13 cellular contexts compared by ENCODE assay signal in genomic region chr1:71365451-71365850, GRCh38.
DNase-seq lines count a peak whose midpoint lies in the region; ATAC-seq, FAIRE-seq and TF ChIP-seq lines count a peak whose summit lies in the region.
"Had no signal": no experiment of that assay in that cellular context is flagged by ENCODE, and none has a peak within 500 bp of the region (broad histone marks: within the 10 kb centered on the region; RNA-seq: fewer than 3 reads in every experiment).

No MANE protein-coding gene starts in this region.

- peak overlapping the region; percentile 15 for H3K27ac ChIP-seq in endothelial cell of umbilical vein (ENCODE audit: insufficient read depth, low read depth, low read length)
- H3K27ac ChIP-seq: KMS-11 had no signal

- peak; percentile 42 for DNase-seq in ELR (ENCODE audit: low read depth)
- peak; percentile 61 for DNase-seq in NCI-H146 (lab: John Stamatoyannopoulos, UW)
- no peak for DNase-seq in endothelial cell of umbilical vein (ENCODE audit: low read depth, low spot score)
- no peak for DNase-seq in retinal pigment epithelial cell (ENCODE audit: low read depth)
- no peak for DNase-seq in NCI-H524 treated with DMSO at 0.1 percent for 48 hours (lab: John Stamatoyannopoulos, UW)
- no peak for DNase-seq in NCI-H2171 treated with DMSO at 0.1 percent for 48 hours (lab: John Stamatoyannopoulos, UW)
- no peak for DNase-seq in activated gamma-delta T cell treated with Interleukin-2 at 50 U/mL for 16 hours
- DNase-seq: activated CD4-positive, CD25-positive, alpha-beta regulatory T cell treated with anti-CD3 and anti-CD28 coated beads, Interleukin-2, amount 50 U/mL, for 72 hours; activated T-cell treated with anti-CD3 and anti-CD28 coated beads, Interleukin-2, amount 50 U/mL, for 4 hours; amniotic stem cell; naive thymus-derived CD4-positive, alpha-beta T cell had no signal

- H3K9me1 ChIP-seq in endothelial cell of umbilical vein (replicated peaks; ENCODE audit: control insufficient read depth, extremely low read depth, insufficient read depth, low read length) = no peaks in the 10 kb centered on the region

- H3K4me3 ChIP-seq in endothelial cell of umbilical vein (replicated peaks in 1 of 3; ENCODE audit: insufficient read depth in 1 of 3, low read depth in 1 of 3, low read length in 3 of 3) (peak overlapping the region in 1 of 3 experiments; percentile 16), retinal pigment epithelial cell (ENCODE audit: low read length) (peak overlapping the region; percentile 12)

- no peak for FAIRE-seq in endothelial cell of umbilical vein (lab: Jason Lieb, UNC)

- no peak overlapping the region for H2AFZ ChIP-seq in endothelial cell of umbilical vein (ENCODE audit: low read depth, low read length)

- H3K9me3 ChIP-seq in endothelial cell of umbilical vein (replicated peaks; ENCODE audit: control insufficient read depth, insufficient read depth, low read length) = no peaks in the 10 kb centered on the region

- POLR2A ChIA-PET in endothelial cell of umbilical vein (lab: Charles Lee) = no interaction called here

- CTCF ChIA-PET in endothelial cell of umbilical vein (lab: Charles Lee) = no interaction called here

- no peaks in the 10 kb centered on the region for H3K79me2 ChIP-seq in endothelial cell of umbilical vein (ENCODE audit: control insufficient read depth, insufficient read depth, low read length)

- no peaks in the 10 kb centered on the region for H3K27me3 ChIP-seq in endothelial cell of umbilical vein (ENCODE audit: control insufficient read depth in 2 of 2, insufficient read depth in 2 of 2, low read length in 2 of 2)

- H3K9ac ChIP-seq in endothelial cell of umbilical vein (replicated peaks; ENCODE audit: extremely low read depth, insufficient read depth, low read length) = no peak overlapping the region
- H3K9ac ChIP-seq: KMS-11 had no signal

- no peaks in the 10 kb centered on the region for H3K36me3 ChIP-seq in endothelial cell of umbilical vein (ENCODE audit: control insufficient read depth in 2 of 2, extremely low read depth in 1 of 2, insufficient read depth in 2 of 2, low read length in 2 of 2)

- TF ChIP-seq CTCF in endothelial cell of umbilical vein (IDR thresholded peaks at IDR 0.05; ENCODE audit: extremely low read depth in 1 of 2, insufficient read depth in 1 of 2, low read depth in 1 of 2, low read length in 2 of 2) (no peak), retinal pigment epithelial cell (conservative IDR thresholded peaks at IDR 0.05; ENCODE audit: low read depth, low read length) (no peak)

- peak overlapping the region; percentile 47 for H3K4me2 ChIP-seq in endothelial cell of umbilical vein (ENCODE audit: insufficient read depth, low read length)
- H3K4me2 ChIP-seq: KMS-11 had no signal

- no peaks in the 10 kb centered on the region for H4K20me1 ChIP-seq in endothelial cell of umbilical vein (replicated peaks; ENCODE audit: control insufficient read depth, extremely low read depth, insufficient read depth, low read length)

- TF ChIP-seq POLR2A in endothelial cell of umbilical vein (IDR thresholded peaks at IDR 0.05; ENCODE audit: low read depth, low read length) = no peak

- H3K4me1 ChIP-seq in endothelial cell of umbilical vein (ENCODE audit: control insufficient read depth, extremely low read depth, insufficient read depth, low read length) = no peaks in the 10 kb centered on the region

- no peak for ATAC-seq in HG03175 (IDR thresholded peaks at IDR 0.05; ENCODE audit: unreplicated experiment)
- ATAC-seq: activated T-cell treated with anti-CD3 and anti-CD28 coated beads, Interleukin-2, amount 50 U/mL, for 4 hours; naive thymus-derived CD4-positive, alpha-beta T cell had no signal

- no TSS peak for BruUV-seq in endothelial cell of umbilical vein (replicated peaks; lab: Mats Ljungman, UMichigan)

- dilution Hi-C loops in endothelial cell of umbilical vein (cut with MboI; ENCODE audit: extremely low pct_ligation_motif_present, low sequenced_read_pairs) = no loop called here

- intact Hi-C loops in endothelial cell of umbilical vein (cut with micrococcal nuclease) = loop anchor here (5.0 kb wide), 1 partner anchor 63 kb away; no protein-coding TSS in a partner anchor

TF ChIP-seq in endothelial cell of umbilical vein, 7 proteins besides CTCF, POLR2A, EP300 and RAD21:
- TF ChIP-seq JUN (IDR thresholded peaks at IDR 0.05; ENCODE audit: borderline replicate concordance, insufficient read depth, insufficient read length, low read depth) = no peak
- TF ChIP-seq, protein P1, sequence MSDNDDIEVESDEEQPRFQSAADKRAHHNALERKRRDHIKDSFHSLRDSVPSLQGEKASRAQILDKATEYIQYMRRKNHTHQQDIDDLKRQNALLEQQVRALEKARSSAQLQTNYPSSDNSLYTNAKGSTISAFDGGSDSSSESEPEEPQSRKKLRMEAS (IDR thresholded peaks at IDR 0.05; ENCODE audit: insufficient read depth, insufficient read length) = no peak
- TF ChIP-seq POLR2AphosphoS5 (IDR thresholded peaks at IDR 0.05; ENCODE audit: insufficient read depth, low read depth, low read length) = no peak
- no peak for TF ChIP-seq EZH2 (IDR thresholded peaks at IDR 0.05; ENCODE audit: borderline replicate concordance, low read depth, low read length, severe bottlenecking)
- TF ChIP-seq FOS (IDR thresholded peaks at IDR 0.05; ENCODE audit: borderline replicate concordance, insufficient read depth, low read length) = no peak
- TF ChIP-seq MYC (IDR thresholded peaks at IDR 0.05; ENCODE audit: low read depth, low read length) = no peak
- TF ChIP-seq GATA2 (IDR thresholded peaks at IDR 0.05; ENCODE audit: insufficient read depth, insufficient read length, low read depth, low read length) = no peak

Comparison
In these comparisons a context has a peak if more than half of its experiments do, and no peak if none do; other contexts are left out.
1. DNase-seq: peak in ELR (single experiment) and NCI-H146 (single experiment); none in endothelial cell of umbilical vein (single experiment), retinal pigment epithelial cell (single experiment), NCI-H524 treated with DMSO at 0.1 percent for 48 hours (single experiment), NCI-H2171 treated with DMSO at 0.1 percent for 48 hours (single experiment) and activated gamma-delta T cell treated with Interleukin-2 at 50 U/mL for 16 hours (single experiment).